In genomic region chr12:117165342-117165741, GRCh38 we compare ENCODE assay signal across 17 cellular contexts. TPM values are rescaled to one million over a fixed set of nuclear protein-coding genes. Genes with fewer than 3 reads are reported as not detected.
A peak's percentile ranks its signal among the peaks of the same experiment; 100 is the strongest.
DNase-seq lines count a peak whose midpoint lies in the region; ATAC-seq and TF ChIP-seq lines count a peak whose summit lies in the region.
"Had no signal": no experiment of that assay in that cellular context is flagged by ENCODE, and none has a peak within 500 bp of the region (broad histone marks: within the 10 kb centered on the region; RNA-seq: fewer than 3 reads in every experiment).

No MANE protein-coding gene starts in this region.

- no peaks in the 10 kb centered on the region for H3K36me3 ChIP-seq in testis (ENCODE audit: low read depth, missing control alignments)

- peak overlapping the region; percentile 44 for H3K27ac Mint-ChIP-seq in activated T-cell treated with anti-CD3 and anti-CD28 coated beads, Interleukin-2, amount 50 U/mL, for 24 hours

- ATAC-seq in GM18520 (IDR thresholded peaks at IDR 0.05; ENCODE audit: unreplicated experiment), result no peak
- ATAC-seq: GM12878 had no signal

- H3K36me3 Mint-ChIP-seq in activated T-cell treated with anti-CD3 and anti-CD28 coated beads, Interleukin-2, amount 50 U/mL, for 24 hours (ENCODE audit: low read depth), result peaks cover 96% of the 10 kb centered on the region

- H3K9me3 ChIP-seq in testis, result no peaks in the 10 kb centered on the region
- H3K9me3 ChIP-seq: MG63 had no signal

- peak overlapping the region; percentile 61 to 72 for H3K27ac ChIP-seq in testis
- H3K27ac ChIP-seq: KMS-11 had no signal

- no peak overlapping the region for H3K4me3 ChIP-seq in testis
- H3K4me3 ChIP-seq: GM12878, MG63 had no signal

- no peaks in the 10 kb centered on the region for H3K27me3 ChIP-seq in testis
- H3K27me3 ChIP-seq: MG63 had no signal

- 58 to 64% methylated on average over 5 of the region's 5 CpGs for WGBS in testis, 2 donors

- TF ChIP-seq POLR2A in testis (IDR thresholded peaks at IDR 0.05), result no peak

- no peak for TF ChIP-seq CTCF in testis (IDR thresholded peaks at IDR 0.05)

- intact Hi-C loops in testis (cut with DNase I; ENCODE audit: low total_unique reads), result no loop called here

- no peaks in the 10 kb centered on the region for H3K4me1 Mint-ChIP-seq in activated T-cell treated with anti-CD3 and anti-CD28 coated beads, Interleukin-2, amount 50 U/mL, for 24 hours (ENCODE audit: low read depth)

- H3K9me3 Mint-ChIP-seq in activated T-cell treated with anti-CD3 and anti-CD28 coated beads, Interleukin-2, amount 50 U/mL, for 24 hours, result no peaks in the 10 kb centered on the region

- no peaks in the 10 kb centered on the region for H3K27me3 Mint-ChIP-seq in activated T-cell treated with anti-CD3 and anti-CD28 coated beads, Interleukin-2, amount 50 U/mL, for 24 hours

- DNase-seq in activated T-cell treated with anti-CD3 and anti-CD28 coated beads, Interleukin-2, amount 50 U/mL, for 24 hours, result no peak
- DNase-seq in activated T-cell treated with anti-CD3 and anti-CD28 coated beads, Interleukin-2, amount 50 U/mL, for 48 hours, result no peak
- DNase-seq in NCI-H2081 (lab: John Stamatoyannopoulos, UW), result peak; percentile 44 to 85
- peak; percentile 49 to 78 for DNase-seq in cerebellar nuclear complex (lab: John Stamatoyannopoulos, UW)
- DNase-seq in testis, result no peak
- DNase-seq in NCI-H1048 (lab: John Stamatoyannopoulos, UW), result no peak
- DNase-seq in HT-29 (ENCODE audit: low spot score), result no peak
- DNase-seq: DMS153, H7, MG63, NCI-H1436, NCI-H446 treated with DMSO at 0.1 percent for 48 hours, NCI-H748 treated with DMSO at 0.1 percent for 48 hours, SHP77 had no signal

- no peak overlapping the region for H3K4me3 Mint-ChIP-seq in activated T-cell treated with anti-CD3 and anti-CD28 coated beads, Interleukin-2, amount 50 U/mL, for 24 hours

- peaks cover 74% of the 10 kb centered on the region for H3K4me1 ChIP-seq in testis

RNA-seq across cellular contexts. Expression of gene FBXO21, which starts 24.9 kb away (rescaled TPM):
- total RNA-seq in testis, result 100 to 1,000 TPM; 290 to 519 TPM
- polyA plus RNA-seq in testis (ENCODE audit: insufficient read depth, low read depth, low replicate concordance), result 101 TPM
- total RNA-seq in HT-29 (2014; rRNA removed; shearing (Covaris generic)), result 123 and 131 TPM in 2 replicates

Comparison
In these comparisons a context has a peak if more than half of its experiments do, and no peak if none do; other contexts are left out.
1. DNase-seq: peak in NCI-H2081 (2 of 2) and cerebellar nuclear complex (2 of 2); none in activated T-cell treated with anti-CD3 and anti-CD28 coated beads, Interleukin-2, amount 50 U/mL, for 24 hours (single experiment), activated T-cell treated with anti-CD3 and anti-CD28 coated beads, Interleukin-2, amount 50 U/mL, for 48 hours (0 of 2), testis (single experiment), NCI-H1048 (single experiment) and HT-29 (single experiment).